ENCODE assay signal across 15 cellular contexts in the genomic region with DNA sequence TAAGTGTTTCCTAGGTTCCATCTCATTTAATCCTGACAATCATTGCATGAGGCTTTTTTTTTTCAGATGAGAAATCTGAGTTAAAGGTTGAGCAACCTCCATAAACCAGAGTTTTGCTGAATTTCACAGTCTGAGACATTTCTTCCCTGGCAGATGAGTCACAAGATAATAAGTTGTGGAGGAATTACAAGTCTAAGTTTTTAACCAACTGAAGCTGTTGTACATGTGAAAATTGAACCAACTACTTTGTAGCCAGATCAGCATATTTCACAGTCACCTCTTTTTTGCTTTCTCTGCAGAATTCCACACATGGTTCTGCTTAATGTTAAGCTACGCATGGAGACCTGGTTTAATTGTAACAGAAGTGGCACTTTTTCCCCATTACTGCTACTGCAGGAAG.
A peak's percentile ranks its signal among the peaks of the same experiment; 100 is the strongest.
DNase-seq lines count a peak whose midpoint lies in the region; ATAC-seq, FAIRE-seq and TF ChIP-seq lines count a peak whose summit lies in the region.
"Had no signal": no experiment of that assay in that cellular context is flagged by ENCODE, and none has a peak within 500 bp of the region (broad histone marks: within the 10 kb centered on the region; RNA-seq: fewer than 3 reads in every experiment).

No MANE protein-coding gene starts in this region.

- H3K36me3 ChIP-seq in ACC112 (ENCODE audit: insufficient read depth, low read length) (no peaks in the 10 kb centered on the region), K562 (ENCODE audit: control insufficient read depth, insufficient read depth, low read length) (no peaks in the 10 kb centered on the region), MG63 (no peaks in the 10 kb centered on the region)
- H3K36me3 ChIP-seq: BLaER1 treated with 17β-estradiol and CSF1 and Interleukin-3, amounts not matched to agents 10 nM and 100 nM; SJCRH30; thoracic aorta had no signal

- ATAC-seq in K562 (no peak), GM21526 (IDR thresholded peaks at IDR 0.05; ENCODE audit: low FRiP score, unreplicated experiment) (no peak)
- ATAC-seq: activated CD4-positive, CD25-positive, alpha-beta regulatory T cell treated with anti-CD3 and anti-CD28 coated beads, Interleukin-2, amount 50 U/mL, for 24 hours; psoas muscle had no signal

- BruUV-seq in K562 (replicated peaks; lab: Mats Ljungman, UMichigan), result no TSS peak

- H3K4me3 ChIP-seq in ACC112 (ENCODE audit: low read depth, low read length) (peak overlapping the region; percentile 40; the same call in 1 of the 2 replicates), K562 (no peak overlapping the region), MG63 (no peak overlapping the region)
- H3K4me3 ChIP-seq: BLaER1 treated with 17β-estradiol and CSF1 and Interleukin-3, amounts not matched to agents 10 nM and 100 nM; psoas muscle; SJCRH30; thoracic aorta had no signal

- TF ChIP-seq RAD21 in K562 (CRISPR knock-in tag; conservative IDR thresholded peaks at IDR 0.05 in 1 of 2, IDR thresholded peaks at IDR 0.05 in 1 of 2), result no peak

- TF ChIP-seq EP300 in K562 (IDR thresholded peaks at IDR 0.05; ENCODE audit: low read length), result no peak

- H3K9ac ChIP-seq in K562 (ENCODE audit: insufficient read depth in 1 of 2, low read depth in 2 of 2, low read length in 2 of 2), result no peak overlapping the region
- H3K9ac ChIP-seq: BLaER1 treated with 17β-estradiol and CSF1 and Interleukin-3, amounts not matched to agents 10 nM and 100 nM; KMS-11 had no signal

- H3K79me2 ChIP-seq in ACC112 (ENCODE audit: control insufficient read depth, insufficient read depth, low read length, unreplicated experiment) (no peaks in the 10 kb centered on the region), K562 (ENCODE audit: control insufficient read depth, insufficient read depth, low read length) (no peaks in the 10 kb centered on the region)

- no peaks in the 10 kb centered on the region for H3K9me3 ChIP-seq in K562 (replicated peaks; ENCODE audit: control insufficient read depth, insufficient read depth, low read depth, low read length)
- H3K9me3 ChIP-seq in MG63, result no peaks in the 10 kb centered on the region
- H3K9me3 ChIP-seq: psoas muscle, SJCRH30, thoracic aorta had no signal

- TF ChIP-seq POLR2A in K562 (conservative IDR thresholded peaks at IDR 0.05), result no peak

- peak overlapping the region; percentile 34 for H3K27ac ChIP-seq in ACC112 (ENCODE audit: low read depth, low read length)
- H3K27ac ChIP-seq in K562 (ENCODE audit: extremely low read depth, low read depth, low read length), result no peak overlapping the region
- H3K27ac ChIP-seq: KMS-11, psoas muscle, SJCRH30, thoracic aorta had no signal

- CTCF ChIA-PET in K562 (lab: Yijun Ruan, JAX; ENCODE audit: low intra/inter-chr PET ratio), result no interaction called here

- in situ Hi-C loops in K562 (cut with MboI), result no loop called here

- POLR2A ChIA-PET in K562 (lab: Yijun Ruan, JAX), result no interaction called here

- H3K4me1 ChIP-seq in ACC112 (ENCODE audit: control insufficient read depth, insufficient read depth, low read length, unreplicated experiment) (peaks cover 26% of the 10 kb centered on the region), K562 (replicated peaks in 1 of 2; ENCODE audit: control insufficient read depth in 2 of 2, insufficient read depth in 2 of 2, low read length in 2 of 2) (no peaks in the 10 kb centered on the region)
- H3K4me1 ChIP-seq: psoas muscle, SJCRH30 had no signal

- H2AFZ ChIP-seq in ACC112 (ENCODE audit: low read length, unreplicated experiment), result no peak overlapping the region
- H2AFZ ChIP-seq in K562 (ENCODE audit: low read depth, low read length), result no peak overlapping the region

- TF ChIP-seq CTCF in K562 (IDR thresholded peaks at IDR 0.05 in 2 of 3, conservative IDR thresholded peaks at IDR 0.05 in 1 of 3; ENCODE audit: insufficient read depth in 2 of 3, low read depth in 1 of 3, low read length in 3 of 3), result no peak

- H3K27me3 ChIP-seq in ACC112 (ENCODE audit: insufficient read depth, low read length) (no peaks in the 10 kb centered on the region), K562 (ENCODE audit: control insufficient read depth in 2 of 2, insufficient read depth in 2 of 2, low read length in 2 of 2) (no peaks in the 10 kb centered on the region), MG63 (no peaks in the 10 kb centered on the region)
- H3K27me3 ChIP-seq: BLaER1 treated with 17β-estradiol and CSF1 and Interleukin-3, amounts not matched to agents 10 nM and 100 nM; SJCRH30 had no signal

- H3K4me2 ChIP-seq in K562 (ENCODE audit: insufficient read depth, low read length), result no peak overlapping the region
- H3K4me2 ChIP-seq: KMS-11 had no signal

- WGBS in K562 (ENCODE audit: insufficient coverage, low coverage, missing lambda C conversion rate), result 0% methylated on average over 1 of the region's 1 CpG

- FAIRE-seq in K562 (lab: Jason Lieb, UNC), result no peak
- FAIRE-seq: H1 had no signal

- DNase-seq in HS-5 (ENCODE audit: low read depth), result peak; percentile 84
- no peak for DNase-seq in K562 (ENCODE audit: extremely low read depth in 1 of 4, low spot score in 3 of 4)
- DNase-seq in kidney glomerular epithelial cell (lab: John Stamatoyannopoulos, UW), result peak; percentile 98
- DNase-seq in posterior vena cava (ENCODE audit: low spot score), result no peak
- DNase-seq in activated CD4-positive, alpha-beta T cell treated with anti-CD3 and anti-CD28 coated beads, Interleukin-2, amount 50 U/mL, for 1 hour, result no peak
- no peak for DNase-seq in MG63
- DNase-seq: psoas muscle, SJCRH30 had no signal

- H3K9me1 ChIP-seq in K562 (ENCODE audit: control insufficient read depth, insufficient read depth, low read length), result no peaks in the 10 kb centered on the region

- no peaks in the 10 kb centered on the region for H4K20me1 ChIP-seq in K562 (replicated peaks; ENCODE audit: control insufficient read depth, insufficient read depth, low read length)
- H4K20me1 ChIP-seq: BLaER1 treated with 17β-estradiol and CSF1 and Interleukin-3, amounts not matched to agents 10 nM and 100 nM had no signal

- intact Hi-C loops in K562 (cut with micrococcal nuclease) (no loop called here), posterior vena cava (cut with DNase I) (no loop called here)

TF ChIP-seq in K562, 482 proteins besides CTCF, POLR2A, EP300 and RAD21:
- peak; percentile 28; the same call in 1 of the 2 replicates for TF ChIP-seq ZNF316 (IDR thresholded peaks at IDR 0.05)
- TF ChIP-seq FOXM1 (IDR thresholded peaks at IDR 0.05; ENCODE audit: low read depth), result no peak
- TF ChIP-seq FOXM1 (CRISPR knock-in tag; IDR thresholded peaks at IDR 0.05; ENCODE audit: low read depth), result no peak
- TF ChIP-seq IRF2 (CRISPR knock-in tag; IDR thresholded peaks at IDR 0.05), result no peak
- no peak for TF ChIP-seq SAP30 (IDR thresholded peaks at IDR 0.05; ENCODE audit: borderline replicate concordance, insufficient read depth, low read depth, low read length, poor library complexity, severe bottlenecking)

Comparison
In these comparisons a context has a peak if more than half of its experiments do, and no peak if none do; other contexts are left out.
1. DNase-seq: peak in HS-5 (single experiment) and kidney glomerular epithelial cell (single experiment); none in K562 (0 of 4), posterior vena cava (single experiment), activated CD4-positive, alpha-beta T cell treated with anti-CD3 and anti-CD28 coated beads, Interleukin-2, amount 50 U/mL, for 1 hour (single experiment) and MG63 (single experiment).